Comparison of ENCODE assay signal across 1 cellular context in genomic region chr19:49161987-49162386, GRCh38.
TF ChIP-seq lines count a peak whose summit lies in the region.

No MANE protein-coding gene starts in this region.

TF ChIP-seq in SK-N-SH, 30 proteins besides CTCF, POLR2A, EP300 and RAD21 (continued from another document):
- TF ChIP-seq GATA2 (CRISPR knock-in tag; IDR thresholded peaks at IDR 0.05) (no peak), REST (IDR thresholded peaks at IDR 0.05; ENCODE audit: low read depth, low read length) (no peak), POLR2AphosphoS5 (IDR thresholded peaks at IDR 0.05; ENCODE audit: low read depth, low read length) (no peak), TAF1 (IDR thresholded peaks at IDR 0.05; ENCODE audit: borderline replicate concordance, low read depth, low read length) (no peak), TCF12 (IDR thresholded peaks at IDR 0.05) (no peak), MXI1 (IDR thresholded peaks at IDR 0.05; ENCODE audit: low read depth, low read length) (no peak)
